27 cellular contexts compared by ENCODE assay signal in genomic region chr7:46297515-46297914, GRCh38.
"Had no signal": no experiment of that assay in that cellular context is flagged by ENCODE, and none has a peak within 500 bp of the region (broad histone marks: within the 10 kb centered on the region; RNA-seq: fewer than 3 reads in every experiment).

No MANE protein-coding gene starts in this region.

- H3K4me1 ChIP-seq: stomach, testis, thyroid gland, tibial nerve, transverse colon, upper lobe of left lung, upper lobe of right lung, uterus, vagina had no signal

- H3K9me3 ChIP-seq: testis, thyroid gland, upper lobe of right lung, vagina had no signal

- H3K27ac ChIP-seq: stomach, suprapubic skin, testis, thoracic aorta, thyroid gland, tibial artery, tibial nerve, transverse colon, upper lobe of left lung, upper lobe of right lung, uterus, vagina had no signal

- DNase-seq: stimulated activated CD4-positive, alpha-beta T cell treated with anti-CD3 and anti-CD28 coated beads, Interleukin-2, amount 100 ng/mL, for 48 hours; stimulated activated CD4-positive, alpha-beta T cell treated with anti-CD3 and anti-CD28 coated beads, Interleukin-4, amount 100 ng/mL, for 1 hour; stimulated activated CD4-positive, alpha-beta T cell treated with anti-CD3 and anti-CD28 coated beads, Interleukin-4, amount 100 ng/mL, for 24 hours; stimulated activated CD4-positive, alpha-beta T cell treated with anti-CD3 and anti-CD28 coated beads, Interleukin-4, amount 100 ng/mL, for 4 hours; stimulated activated CD8-positive, alpha-beta memory T cell treated with anti-CD3 and anti-CD28 coated beads, Interleukin-4, amount 100 ng/mL, for 48 hours; stimulated activated naive B cell treated with anti-CD40 and anti-IgM and Interleukin-4, amounts not matched to agents 10 μg/mL and 1 μg/mL and 100 μg/mL, for 72 hours; stimulated activated naive CD4-positive, alpha-beta T cell; stimulated activated naive CD4-positive, alpha-beta T cell treated with Interleukin-2 at 50 U/mL for 16 hours; stimulated activated naive CD8-positive, alpha-beta T cell treated with anti-CD3 and anti-CD28 coated beads, Interleukin-15, amount 100 ng/mL, for 72 hours; stimulated activated naive CD8-positive, alpha-beta T cell treated with anti-CD3 and anti-CD28 coated beads, Interleukin-15, Interleukin-2, amounts not matched to agents 100 U/mL and 50 U/mL, for 24 hours; stomach; substantia nigra; testis; thyroid gland; tibial artery; transverse colon; trophoblast cell; upper lobe of left lung; upper lobe of right lung; uterus had no signal

- FAIRE-seq: urothelium cell line had no signal

- ATAC-seq: stimulated activated effector memory CD8-positive, alpha-beta T cell treated with anti-CD3 and anti-CD28 coated beads, Interleukin-12 subunit alpha, Interleukin-12 subunit beta, amount 100 ng/mL, for 72 hours; stimulated activated memory B cell treated with anti-CD40 and anti-IgM and Interleukin-4, amounts not matched to agents 10 μg/mL and 1 μg/mL and 100 μg/mL, for 72 hours; stimulated activated naive B cell treated with anti-CD40 and anti-IgM and Interleukin-4, amounts not matched to agents 10 μg/mL and 1 μg/mL and 100 μg/mL, for 72 hours; stimulated activated naive CD8-positive, alpha-beta T cell treated with anti-CD3 and anti-CD28 coated beads, Interleukin-15, amount 100 ng/mL, for 72 hours; stimulated activated naive CD8-positive, alpha-beta T cell treated with anti-CD3 and anti-CD28 coated beads, Interleukin-15, Interleukin-2, amounts not matched to agents 100 U/mL and 50 U/mL, for 24 hours; upper lobe of right lung had no signal

- H3K27me3 ChIP-seq: stomach, suprapubic skin, testis, thyroid gland, tibial artery, tibial nerve, transverse colon, upper lobe of left lung, upper lobe of right lung, uterus, vagina had no signal

- H3K4me3 ChIP-seq: stomach, suprapubic skin, testis, thoracic aorta, thyroid gland, tibial artery, tibial nerve, transverse colon, upper lobe of left lung, upper lobe of right lung, uterus, vagina had no signal

- H3K36me3 ChIP-seq: stomach, suprapubic skin, thoracic aorta, thyroid gland, tibial artery, tibial nerve, transverse colon, upper lobe of left lung, upper lobe of right lung, uterus, vagina had no signal
